In the genomic region with DNA sequence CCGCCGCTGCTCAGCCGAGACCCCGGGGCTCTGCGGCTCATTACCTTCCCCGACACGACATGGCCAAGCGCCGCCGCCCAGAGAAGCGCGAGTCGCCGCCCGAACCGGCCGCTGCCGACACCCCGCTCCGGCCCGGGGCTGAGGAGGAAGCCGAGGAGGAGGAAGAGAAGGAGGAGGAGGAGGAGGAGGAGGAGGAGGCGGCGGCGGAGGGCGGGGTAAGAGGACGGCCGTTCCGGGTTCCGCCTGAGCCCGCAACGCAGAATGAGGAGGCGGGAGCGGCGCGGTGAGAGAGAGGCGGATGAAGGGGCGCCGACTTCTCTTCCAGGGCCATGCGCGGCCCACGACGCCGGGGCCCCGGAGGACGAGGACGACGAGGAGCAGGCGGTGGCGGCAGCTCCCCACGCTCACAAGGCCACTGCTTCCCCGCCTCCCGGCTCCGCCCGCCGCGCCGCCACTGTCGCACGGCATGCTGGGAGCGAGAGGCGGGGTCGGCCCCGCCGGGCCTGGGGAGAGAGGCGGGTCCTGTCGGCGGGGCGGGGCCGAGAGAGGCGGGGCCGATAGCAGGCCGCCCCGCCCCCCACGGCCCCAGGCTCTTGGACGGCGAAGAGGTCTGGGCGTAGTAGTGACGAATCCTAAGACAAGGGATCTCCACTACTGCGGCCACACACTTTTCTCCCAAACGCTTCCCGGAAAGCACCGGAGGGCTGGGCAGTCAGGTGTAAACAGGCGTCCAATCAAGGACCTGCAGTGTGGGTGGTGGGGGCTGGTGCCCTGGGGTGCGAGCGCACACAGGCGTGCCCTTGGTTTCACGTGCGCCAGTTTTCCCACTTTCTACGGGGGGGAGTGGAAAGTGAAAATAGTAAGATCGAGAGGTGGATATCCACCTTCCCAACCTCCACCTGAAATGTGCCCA, we compare ENCODE assay signal across 1 cellular context.
A peak's percentile ranks its signal among the peaks of the same experiment; 100 is the strongest.
TF ChIP-seq lines count a peak whose summit lies in the region.
"Not testable (repeated sequence)": the region's sequence is repeated elsewhere in the genome, so short reads cannot be mapped to it uniquely, and the experiment has no call there.

No MANE protein-coding gene starts in this region.

TF ChIP-seq in HepG2, 621 proteins besides CTCF, POLR2A, EP300 and RAD21 (continued from another document and continues in another):
- TF ChIP-seq ZNF143 (CRISPR knock-in tag; IDR thresholded peaks at IDR 0.05), result peak; percentile 87
- TF ChIP-seq, protein P1, sequence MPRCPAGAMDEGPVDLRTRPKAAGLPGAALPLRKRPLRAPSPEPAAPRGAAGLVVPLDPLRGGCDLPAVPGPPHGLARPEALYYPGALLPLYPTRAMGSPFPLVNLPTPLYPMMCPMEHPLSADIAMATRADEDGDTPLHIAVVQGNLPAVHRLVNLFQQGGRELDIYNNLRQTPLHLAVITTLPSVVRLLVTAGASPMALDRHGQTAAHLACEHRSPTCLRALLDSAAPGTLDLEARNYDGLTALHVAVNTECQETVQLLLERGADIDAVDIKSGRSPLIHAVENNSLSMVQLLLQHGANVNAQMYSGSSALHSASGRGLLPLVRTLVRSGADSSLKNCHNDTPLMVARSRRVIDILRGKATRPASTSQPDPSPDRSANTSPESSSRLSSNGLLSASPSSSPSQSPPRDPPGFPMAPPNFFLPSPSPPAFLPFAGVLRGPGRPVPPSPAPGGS (CRISPR knock-in tag; IDR thresholded peaks at IDR 0.05), result 0 out of 2 replicates have a peak, but pooled peaks have one; percentile 38
- 0 out of 2 replicates have a peak, but pooled peaks have one; percentile 26 for TF ChIP-seq HDAC2 (CRISPR knock-in tag; IDR thresholded peaks at IDR 0.05)
- TF ChIP-seq MED1 (CRISPR knock-in tag; IDR thresholded peaks at IDR 0.05), result peak; percentile 57
- TF ChIP-seq RXRA (CRISPR knock-in tag; IDR thresholded peaks at IDR 0.05), result peak; percentile 50; the same call in 1 of the 2 replicates
- not testable (repeated sequence) for TF ChIP-seq FOXA1 (IDR thresholded peaks at IDR 0.05); HNF4G (IDR thresholded peaks at IDR 0.05; ENCODE audit: borderline replicate concordance, low read depth, low read length); TCF12 (IDR thresholded peaks at IDR 0.05)
- 0 out of 2 replicates have a peak, but pooled peaks have one; percentile 11 for TF ChIP-seq FOXA1 (CRISPR knock-in tag; IDR thresholded peaks at IDR 0.05)
- TF ChIP-seq, protein P2, sequence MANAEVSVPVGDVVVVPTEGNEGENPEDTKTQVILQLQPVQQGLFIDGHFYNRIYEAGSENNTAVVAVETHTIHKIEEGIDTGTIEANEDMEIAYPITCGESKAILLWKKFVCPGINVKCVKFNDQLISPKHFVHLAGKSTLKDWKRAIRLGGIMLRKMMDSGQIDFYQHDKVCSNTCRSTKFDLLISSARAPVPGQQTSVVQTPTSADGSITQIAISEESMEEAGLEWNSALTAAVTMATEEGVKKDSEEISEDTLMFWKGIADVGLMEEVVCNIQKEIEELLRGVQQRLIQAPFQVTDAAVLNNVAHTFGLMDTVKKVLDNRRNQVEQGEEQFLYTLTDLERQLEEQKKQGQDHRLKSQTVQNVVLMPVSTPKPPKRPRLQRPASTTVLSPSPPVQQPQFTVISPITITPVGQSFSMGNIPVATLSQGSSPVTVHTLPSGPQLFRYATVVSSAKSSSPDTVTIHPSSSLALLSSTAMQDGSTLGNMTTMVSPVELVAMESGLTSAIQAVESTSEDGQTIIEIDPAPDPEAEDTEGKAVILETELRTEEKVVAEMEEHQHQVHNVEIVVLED (CRISPR knock-in tag; IDR thresholded peaks at IDR 0.05; ENCODE audit: borderline replicate concordance), result peak; percentile 75
- TF ChIP-seq PHF8 (CRISPR knock-in tag; IDR thresholded peaks at IDR 0.05), result peak; percentile 69
- TF ChIP-seq, protein P3, sequence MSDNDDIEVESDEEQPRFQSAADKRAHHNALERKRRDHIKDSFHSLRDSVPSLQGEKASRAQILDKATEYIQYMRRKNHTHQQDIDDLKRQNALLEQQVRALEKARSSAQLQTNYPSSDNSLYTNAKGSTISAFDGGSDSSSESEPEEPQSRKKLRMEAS (IDR thresholded peaks at IDR 0.05), result peak; percentile 86
- TF ChIP-seq ZNF792 (CRISPR knock-in tag; IDR thresholded peaks at IDR 0.05), result peak; percentile 61
- TF ChIP-seq, protein P4, sequence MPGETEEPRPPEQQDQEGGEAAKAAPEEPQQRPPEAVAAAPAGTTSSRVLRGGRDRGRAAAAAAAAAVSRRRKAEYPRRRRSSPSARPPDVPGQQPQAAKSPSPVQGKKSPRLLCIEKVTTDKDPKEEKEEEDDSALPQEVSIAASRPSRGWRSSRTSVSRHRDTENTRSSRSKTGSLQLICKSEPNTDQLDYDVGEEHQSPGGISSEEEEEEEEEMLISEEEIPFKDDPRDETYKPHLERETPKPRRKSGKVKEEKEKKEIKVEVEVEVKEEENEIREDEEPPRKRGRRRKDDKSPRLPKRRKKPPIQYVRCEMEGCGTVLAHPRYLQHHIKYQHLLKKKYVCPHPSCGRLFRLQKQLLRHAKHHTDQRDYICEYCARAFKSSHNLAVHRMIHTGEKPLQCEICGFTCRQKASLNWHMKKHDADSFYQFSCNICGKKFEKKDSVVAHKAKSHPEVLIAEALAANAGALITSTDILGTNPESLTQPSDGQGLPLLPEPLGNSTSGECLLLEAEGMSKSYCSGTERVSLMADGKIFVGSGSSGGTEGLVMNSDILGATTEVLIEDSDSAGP (CRISPR knock-in tag; IDR thresholded peaks at IDR 0.05; ENCODE audit: borderline replicate concordance), result peak; percentile 49
- TF ChIP-seq AGO2 (optimal IDR thresholded peaks at IDR 0.05; ENCODE audit: low read depth, low read length), result peak; percentile 42
- TF ChIP-seq ZNF746 (CRISPR knock-in tag; IDR thresholded peaks at IDR 0.05), result peak; percentile 44; the same call in 1 of the 2 replicates
- TF ChIP-seq, protein P5, sequence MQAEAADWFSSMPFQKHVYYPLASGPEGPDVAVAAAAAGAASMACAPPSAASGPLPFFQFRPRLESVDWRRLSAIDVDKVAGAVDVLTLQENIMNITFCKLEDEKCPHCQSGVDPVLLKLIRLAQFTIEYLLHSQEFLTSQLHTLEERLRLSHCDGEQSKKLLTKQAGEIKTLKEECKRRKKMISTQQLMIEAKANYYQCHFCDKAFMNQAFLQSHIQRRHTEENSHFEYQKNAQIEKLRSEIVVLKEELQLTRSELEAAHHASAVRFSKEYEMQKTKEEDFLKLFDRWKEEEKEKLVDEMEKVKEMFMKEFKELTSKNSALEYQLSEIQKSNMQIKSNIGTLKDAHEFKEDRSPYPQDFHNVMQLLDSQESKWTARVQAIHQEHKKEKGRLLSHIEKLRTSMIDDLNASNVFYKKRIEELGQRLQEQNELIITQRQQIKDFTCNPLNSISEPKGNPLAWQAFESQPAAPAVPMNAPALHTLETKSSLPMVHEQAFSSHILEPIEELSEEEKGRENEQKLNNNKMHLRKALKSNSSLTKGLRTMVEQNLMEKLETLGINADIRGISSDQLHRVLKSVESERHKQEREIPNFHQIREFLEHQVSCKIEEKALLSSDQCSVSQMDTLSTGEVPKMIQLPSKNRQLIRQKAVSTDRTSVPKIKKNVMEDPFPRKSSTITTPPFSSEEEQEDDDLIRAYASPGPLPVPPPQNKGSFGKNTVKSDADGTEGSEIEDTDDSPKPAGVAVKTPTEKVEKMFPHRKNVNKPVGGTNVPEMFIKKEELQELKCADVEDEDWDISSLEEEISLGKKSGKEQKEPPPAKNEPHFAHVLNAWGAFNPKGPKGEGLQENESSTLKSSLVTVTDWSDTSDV (CRISPR knock-in tag; IDR thresholded peaks at IDR 0.05), result peak; percentile 57; the same call in 1 of the 2 replicates
- 0 out of 2 replicates have a peak, but pooled peaks have one; percentile 76 for TF ChIP-seq SMAD9 (CRISPR knock-in tag; IDR thresholded peaks at IDR 0.05)
- TF ChIP-seq HNF4G (CRISPR knock-in tag; IDR thresholded peaks at IDR 0.05; ENCODE audit: borderline replicate concordance, low read depth), result 0 out of 2 replicates have a peak, but pooled peaks have one; percentile 32
- peak; percentile 79 for TF ChIP-seq BHLHE40 (IDR thresholded peaks at IDR 0.05; ENCODE audit: low read length)
- peak; percentile 80 for TF ChIP-seq HNRNPK (IDR thresholded peaks at IDR 0.05; ENCODE audit: low read depth, low read length, poor library complexity, severe bottlenecking)
- TF ChIP-seq ZNF558 (CRISPR knock-in tag; IDR thresholded peaks at IDR 0.05; ENCODE audit: borderline replicate concordance), result 0 out of 2 replicates have a peak, but pooled peaks have one; percentile 8
- TF ChIP-seq, protein P6, sequence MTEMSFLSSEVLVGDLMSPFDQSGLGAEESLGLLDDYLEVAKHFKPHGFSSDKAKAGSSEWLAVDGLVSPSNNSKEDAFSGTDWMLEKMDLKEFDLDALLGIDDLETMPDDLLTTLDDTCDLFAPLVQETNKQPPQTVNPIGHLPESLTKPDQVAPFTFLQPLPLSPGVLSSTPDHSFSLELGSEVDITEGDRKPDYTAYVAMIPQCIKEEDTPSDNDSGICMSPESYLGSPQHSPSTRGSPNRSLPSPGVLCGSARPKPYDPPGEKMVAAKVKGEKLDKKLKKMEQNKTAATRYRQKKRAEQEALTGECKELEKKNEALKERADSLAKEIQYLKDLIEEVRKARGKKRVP (CRISPR knock-in tag; IDR thresholded peaks at IDR 0.05), result peak in 1 of 2 experiments; percentile 28; a peak in 1 of 4 replicates
- 0 out of 2 replicates have a peak, but pooled peaks have one; percentile 22 for TF ChIP-seq TCF12 (CRISPR knock-in tag; IDR thresholded peaks at IDR 0.05)
- peak; percentile 71 for TF ChIP-seq POLR2AphosphoS5 (IDR thresholded peaks at IDR 0.05; ENCODE audit: low read depth, low read length)
- peak; percentile 74 for TF ChIP-seq TAF1 (CRISPR knock-in tag; IDR thresholded peaks at IDR 0.05)
- peak; percentile 32; the same call in 1 of the 2 replicates for TF ChIP-seq SUZ12 (IDR thresholded peaks at IDR 0.05; ENCODE audit: low read depth, low read length)
- TF ChIP-seq BORCS8-MEF2B (CRISPR knock-in tag; IDR thresholded peaks at IDR 0.05), result peak; percentile 23; the same call in 1 of the 2 replicates
- peak; percentile 72 for TF ChIP-seq GABPB1 (CRISPR knock-in tag; IDR thresholded peaks at IDR 0.05)
- TF ChIP-seq, protein P7, sequence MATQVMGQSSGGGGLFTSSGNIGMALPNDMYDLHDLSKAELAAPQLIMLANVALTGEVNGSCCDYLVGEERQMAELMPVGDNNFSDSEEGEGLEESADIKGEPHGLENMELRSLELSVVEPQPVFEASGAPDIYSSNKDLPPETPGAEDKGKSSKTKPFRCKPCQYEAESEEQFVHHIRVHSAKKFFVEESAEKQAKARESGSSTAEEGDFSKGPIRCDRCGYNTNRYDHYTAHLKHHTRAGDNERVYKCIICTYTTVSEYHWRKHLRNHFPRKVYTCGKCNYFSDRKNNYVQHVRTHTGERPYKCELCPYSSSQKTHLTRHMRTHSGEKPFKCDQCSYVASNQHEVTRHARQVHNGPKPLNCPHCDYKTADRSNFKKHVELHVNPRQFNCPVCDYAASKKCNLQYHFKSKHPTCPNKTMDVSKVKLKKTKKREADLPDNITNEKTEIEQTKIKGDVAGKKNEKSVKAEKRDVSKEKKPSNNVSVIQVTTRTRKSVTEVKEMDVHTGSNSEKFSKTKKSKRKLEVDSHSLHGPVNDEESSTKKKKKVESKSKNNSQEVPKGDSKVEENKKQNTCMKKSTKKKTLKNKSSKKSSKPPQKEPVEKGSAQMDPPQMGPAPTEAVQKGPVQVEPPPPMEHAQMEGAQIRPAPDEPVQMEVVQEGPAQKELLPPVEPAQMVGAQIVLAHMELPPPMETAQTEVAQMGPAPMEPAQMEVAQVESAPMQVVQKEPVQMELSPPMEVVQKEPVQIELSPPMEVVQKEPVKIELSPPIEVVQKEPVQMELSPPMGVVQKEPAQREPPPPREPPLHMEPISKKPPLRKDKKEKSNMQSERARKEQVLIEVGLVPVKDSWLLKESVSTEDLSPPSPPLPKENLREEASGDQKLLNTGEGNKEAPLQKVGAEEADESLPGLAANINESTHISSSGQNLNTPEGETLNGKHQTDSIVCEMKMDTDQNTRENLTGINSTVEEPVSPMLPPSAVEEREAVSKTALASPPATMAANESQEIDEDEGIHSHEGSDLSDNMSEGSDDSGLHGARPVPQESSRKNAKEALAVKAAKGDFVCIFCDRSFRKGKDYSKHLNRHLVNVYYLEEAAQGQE (IDR thresholded peaks at IDR 0.05; ENCODE audit: borderline replicate concordance in 1 of 2, low read depth in 1 of 2, low read length in 2 of 2), result peak in 1 of 2 experiments; percentile 3; a peak in 1 of 4 replicates
- TF ChIP-seq, protein P8, sequence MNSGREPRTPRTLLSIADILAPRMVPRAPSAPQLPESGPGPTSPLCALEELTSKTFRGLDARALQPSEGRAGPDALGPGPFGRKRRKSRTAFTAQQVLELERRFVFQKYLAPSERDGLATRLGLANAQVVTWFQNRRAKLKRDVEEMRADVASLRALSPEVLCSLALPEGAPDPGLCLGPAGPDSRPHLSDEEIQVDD (CRISPR knock-in tag; IDR thresholded peaks at IDR 0.05; ENCODE audit: borderline replicate concordance), result 0 out of 2 replicates have a peak, but pooled peaks have one; percentile 65
- TF ChIP-seq, protein P9, sequence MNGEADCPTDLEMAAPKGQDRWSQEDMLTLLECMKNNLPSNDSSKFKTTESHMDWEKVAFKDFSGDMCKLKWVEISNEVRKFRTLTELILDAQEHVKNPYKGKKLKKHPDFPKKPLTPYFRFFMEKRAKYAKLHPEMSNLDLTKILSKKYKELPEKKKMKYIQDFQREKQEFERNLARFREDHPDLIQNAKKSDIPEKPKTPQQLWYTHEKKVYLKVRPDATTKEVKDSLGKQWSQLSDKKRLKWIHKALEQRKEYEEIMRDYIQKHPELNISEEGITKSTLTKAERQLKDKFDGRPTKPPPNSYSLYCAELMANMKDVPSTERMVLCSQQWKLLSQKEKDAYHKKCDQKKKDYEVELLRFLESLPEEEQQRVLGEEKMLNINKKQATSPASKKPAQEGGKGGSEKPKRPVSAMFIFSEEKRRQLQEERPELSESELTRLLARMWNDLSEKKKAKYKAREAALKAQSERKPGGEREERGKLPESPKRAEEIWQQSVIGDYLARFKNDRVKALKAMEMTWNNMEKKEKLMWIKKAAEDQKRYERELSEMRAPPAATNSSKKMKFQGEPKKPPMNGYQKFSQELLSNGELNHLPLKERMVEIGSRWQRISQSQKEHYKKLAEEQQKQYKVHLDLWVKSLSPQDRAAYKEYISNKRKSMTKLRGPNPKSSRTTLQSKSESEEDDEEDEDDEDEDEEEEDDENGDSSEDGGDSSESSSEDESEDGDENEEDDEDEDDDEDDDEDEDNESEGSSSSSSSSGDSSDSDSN (CRISPR knock-in tag; IDR thresholded peaks at IDR 0.05), result peak; percentile 71; the same call in 1 of the 2 replicates
- peak in 1 of 2 experiments; percentile 77; a peak in 1 of 4 replicates for TF ChIP-seq KLF16 (CRISPR knock-in tag; IDR thresholded peaks at IDR 0.05)
- TF ChIP-seq ZNF776 (CRISPR knock-in tag; IDR thresholded peaks at IDR 0.05), result peak; percentile 73; the same call in 1 of the 2 replicates
- peak; percentile 42 for TF ChIP-seq FOXA3 (CRISPR knock-in tag; IDR thresholded peaks at IDR 0.05)
